10 cellular contexts compared by ENCODE assay signal in genomic region chr1:32393136-32393535, GRCh38. TPM values are rescaled to one million over a fixed set of nuclear protein-coding genes. Genes with fewer than 3 reads are reported as not detected.
DNase-seq lines count a peak whose midpoint lies in the region; ATAC-seq, FAIRE-seq and TF ChIP-seq lines count a peak whose summit lies in the region.
"Had no signal": no experiment of that assay in that cellular context is flagged by ENCODE, and none has a peak within 500 bp of the region (broad histone marks: within the 10 kb centered on the region; RNA-seq: fewer than 3 reads in every experiment).

No MANE protein-coding gene starts in this region.

- H2AFZ ChIP-seq in keratinocyte (ENCODE audit: control insufficient read depth, low read length): no peak overlapping the region

- H3K27ac Mint-ChIP-seq in activated CD4-positive, alpha-beta T cell treated with anti-CD3 and anti-CD28 coated beads for 36 hours: peak overlapping the region; percentile 98
- H3K27ac Mint-ChIP-seq in activated naive CD4-positive, alpha-beta T cell treated with anti-CD3 and anti-CD28 coated beads, Interleukin-2, amount 50 U/mL, for 72 hours: peak overlapping the region; percentile 93 to 100

- peaks cover 19% of the 10 kb centered on the region for H3K4me1 Mint-ChIP-seq in activated CD4-positive, alpha-beta T cell treated with anti-CD3 and anti-CD28 coated beads for 36 hours

- peak; percentile 28 for DNase-seq in activated CD4-positive, alpha-beta T cell treated with anti-CD3 and anti-CD28 coated beads for 36 hours
- no peak for DNase-seq in activated CD4-positive, alpha-beta T cell treated with anti-CD3 and anti-CD28 coated beads, Interleukin-2, amount 50 U/mL, for 1 hour
- no peak for DNase-seq in activated naive CD4-positive, alpha-beta T cell treated with anti-CD3 and anti-CD28 coated beads, Interleukin-2, amount 50 U/mL, for 72 hours (ENCODE audit: low spot score in 2 of 2)
- DNase-seq in keratinocyte (ENCODE audit: low read depth, low spot score) (no peak), suprapubic skin (ENCODE audit: low spot score in 2 of 2) (no peak), DMS53 treated with DMSO at 0.1 percent for 48 hours (lab: John Stamatoyannopoulos, UW; ENCODE audit: unreplicated experiment) (no peak), H4 (ENCODE audit: low spot score) (no peak)

- TF ChIP-seq CTCF in keratinocyte (optimal IDR thresholded peaks at IDR 0.05 in 1 of 3, IDR thresholded peaks at IDR 0.05 in 1 of 3, conservative IDR thresholded peaks at IDR 0.05 in 1 of 3; ENCODE audit: extremely low read depth in 1 of 3, insufficient read depth in 2 of 3, low read length in 3 of 3): no peak
- no peak for TF ChIP-seq CTCF in suprapubic skin (IDR thresholded peaks at IDR 0.05)

- H3K9me3 ChIP-seq in keratinocyte (ENCODE audit: control insufficient read depth, low read depth, low read length) (no peaks in the 10 kb centered on the region), suprapubic skin (no peaks in the 10 kb centered on the region)

- no peaks in the 10 kb centered on the region for H4K20me1 ChIP-seq in keratinocyte (ENCODE audit: control insufficient read depth, extremely low read depth, insufficient read depth, low read length)

- peak overlapping the region; percentile 100 for H3K4me2 ChIP-seq in keratinocyte (ENCODE audit: control insufficient read depth, extremely low read depth, insufficient read depth, low read depth, low read length)

- CTCF ChIA-PET in activated CD4-positive, alpha-beta T cell treated with anti-CD3 and anti-CD28 coated beads for 36 hours (lab: Charles Lee): no interaction called here

- no peaks in the 10 kb centered on the region for H3K9me3 Mint-ChIP-seq in activated CD4-positive, alpha-beta T cell treated with anti-CD3 and anti-CD28 coated beads for 36 hours (ENCODE audit: low read depth)
- no peaks in the 10 kb centered on the region for H3K9me3 Mint-ChIP-seq in activated naive CD4-positive, alpha-beta T cell treated with anti-CD3 and anti-CD28 coated beads, Interleukin-2, amount 50 U/mL, for 72 hours

- H3K9ac ChIP-seq in keratinocyte (ENCODE audit: control insufficient read depth, extremely low read depth, insufficient read depth, low read length): peak overlapping the region; percentile 99

- WGBS in suprapubic skin: 47% methylated on average over 1 of the region's 1 CpG

- peak overlapping the region; percentile 83 for H3K4me3 Mint-ChIP-seq in activated CD4-positive, alpha-beta T cell treated with anti-CD3 and anti-CD28 coated beads for 36 hours

- intact Hi-C loops in activated CD4-positive, alpha-beta T cell treated with anti-CD3 and anti-CD28 coated beads for 36 hours (cut with DNase I, micrococcal nuclease): loop anchor here in 1 of 2 experiments (10.0 kb wide), 1 partner anchor 748 kb away; the partner anchor contains the start of gene PEF1

- FAIRE-seq in keratinocyte (lab: Jason Lieb, UNC): no peak
- FAIRE-seq: colon had no signal

- POLR2A ChIA-PET in activated CD4-positive, alpha-beta T cell treated with anti-CD3 and anti-CD28 coated beads for 36 hours (lab: Charles Lee): interaction anchor here (0.6 kb wide), 1 partner anchor 298 kb away, joined by 3 read pairs; no protein-coding TSS in a partner anchor

- H3K79me2 ChIP-seq in keratinocyte (ENCODE audit: control insufficient read depth, insufficient read depth, low read length): peaks cover 27% of the 10 kb centered on the region

- no peaks in the 10 kb centered on the region for H3K27me3 ChIP-seq in keratinocyte (ENCODE audit: control insufficient read depth, extremely low read depth, insufficient read depth, low read length)
- no peaks in the 10 kb centered on the region for H3K27me3 ChIP-seq in suprapubic skin

- dilution Hi-C loops in keratinocyte (cut with MboI; ENCODE audit: extremely low pct_ligation_motif_present, low sequenced_read_pairs): no loop called here

- no peak for TF ChIP-seq POLR2A in suprapubic skin (IDR thresholded peaks at IDR 0.05)

- peak overlapping the region; percentile 96 for H3K27ac ChIP-seq in keratinocyte (ENCODE audit: control insufficient read depth, insufficient read depth, low read length)
- H3K27ac ChIP-seq in suprapubic skin: no peak overlapping the region

- H3K36me3 Mint-ChIP-seq in activated CD4-positive, alpha-beta T cell treated with anti-CD3 and anti-CD28 coated beads for 36 hours (ENCODE audit: low read depth): peaks cover 2% of the 10 kb centered on the region
- H3K36me3 Mint-ChIP-seq in activated naive CD4-positive, alpha-beta T cell treated with anti-CD3 and anti-CD28 coated beads, Interleukin-2, amount 50 U/mL, for 72 hours: peaks cover 7 to 8% of the 10 kb centered on the region in 2 donors

- TF ChIP-seq EP300 in suprapubic skin (IDR thresholded peaks at IDR 0.05): no peak

- ATAC-seq in activated CD4-positive, alpha-beta T cell treated with anti-CD3 and anti-CD28 coated beads for 36 hours: peak; percentile 4
- peak in 1 of 2 donors; percentile 11 for ATAC-seq in activated naive CD4-positive, alpha-beta T cell treated with anti-CD3 and anti-CD28 coated beads, Interleukin-2, amount 50 U/mL, for 72 hours
- no peak for ATAC-seq in HG02981 (IDR thresholded peaks at IDR 0.05; ENCODE audit: unreplicated experiment)

- H3K4me1 ChIP-seq in keratinocyte (ENCODE audit: control insufficient read depth, extremely low read depth, insufficient read depth, low read length) (peaks cover 9% of the 10 kb centered on the region), suprapubic skin (peaks cover 44% of the 10 kb centered on the region)

- no peaks in the 10 kb centered on the region for H3K27me3 Mint-ChIP-seq in activated CD4-positive, alpha-beta T cell treated with anti-CD3 and anti-CD28 coated beads for 36 hours

- H3K9me1 ChIP-seq in keratinocyte (ENCODE audit: control insufficient read depth, extremely low read depth, insufficient read depth, low read length): no peaks in the 10 kb centered on the region

- H3K36me3 ChIP-seq in keratinocyte (ENCODE audit: control insufficient read depth in 2 of 2, extremely low read depth in 1 of 2, insufficient read depth in 2 of 2, low read length in 2 of 2): peaks cover 13 to 20% of the 10 kb centered on the region in 2 experiments
- peaks cover 35% of the 10 kb centered on the region for H3K36me3 ChIP-seq in suprapubic skin

- H3K4me3 ChIP-seq in keratinocyte (ENCODE audit: control insufficient read depth in 2 of 3, extremely low read depth in 1 of 3, insufficient read depth in 2 of 3, low read depth in 1 of 3, low read length in 3 of 3) (peak overlapping the region; percentile 88 to 98 (median 93)), suprapubic skin (peak overlapping the region; percentile 72)

RNA-seq across cellular contexts. Expression of gene BSDC1, which starts 1.1 kb away (rescaled TPM):
- 10 to 100 TPM; 29.4 to 36.9 TPM for total RNA-seq in activated CD4-positive, alpha-beta T cell treated with anti-CD3 and anti-CD28 coated beads for 36 hours
- 10 to 100 TPM; 41.8 to 53.0 TPM for total RNA-seq in activated naive CD4-positive, alpha-beta T cell treated with anti-CD3 and anti-CD28 coated beads, Interleukin-2, amount 50 U/mL, for 72 hours
- 37.1 to 51.8 TPM (median 38.1 TPM) in 3 replicates for polyA plus RNA-seq in keratinocyte
- polyA plus RNA-seq in keratinocyte (2011; ENCODE audit: low read depth): 22.5 TPM
- 37.9 and 38.0 TPM in 2 replicates for polyA plus RNA-seq in keratinocyte (2011; cell fraction: cytosol; rRNA removed)
- polyA plus RNA-seq in keratinocyte (2011; cell fraction: nucleus; rRNA removed): 70.8 TPM in 2 replicates
- polyA plus RNA-seq in keratinocyte (2012; ENCODE audit: low replicate concordance): 29.6 and 42.9 TPM in 2 replicates
- 26.5 to 30.4 TPM (median 30.3 TPM) in 3 replicates for polyA minus RNA-seq in keratinocyte
- 21.7 TPM for polyA minus RNA-seq in keratinocyte (2011; cell fraction: cytosol; rRNA and poly(A)+ RNA removed)
- 25.7 and 36.5 TPM in 2 replicates for polyA minus RNA-seq in keratinocyte (2011; cell fraction: nucleus; rRNA and poly(A)+ RNA removed)
- 100 to 1,000 TPM in 3 of 4 donors, 10 to 100 TPM in 1; 96.0 to 140 (median 120) TPM for total RNA-seq in suprapubic skin
- total RNA-seq in H4 (2014; rRNA removed; shearing (Covaris generic)): 47.0 and 47.5 TPM in 2 replicates

RNA-seq across cellular contexts. Expression of gene TSSK3, which starts 30.8 kb away (rescaled TPM):
- total RNA-seq in activated CD4-positive, alpha-beta T cell treated with anti-CD3 and anti-CD28 coated beads for 36 hours: 1 to 10 TPM in 1 of 2 experiments, under 1 TPM in 1; 0.76 to 1.6 TPM
- 1 to 10 TPM; 1.2 to 1.7 TPM for total RNA-seq in activated naive CD4-positive, alpha-beta T cell treated with anti-CD3 and anti-CD28 coated beads, Interleukin-2, amount 50 U/mL, for 72 hours
- 0.05 to 0.16 TPM (median 0.14 TPM) in 3 replicates for polyA plus RNA-seq in keratinocyte
- polyA plus RNA-seq in keratinocyte (2011; ENCODE audit: low read depth): not detected
- polyA plus RNA-seq in keratinocyte (2011; cell fraction: cytosol; rRNA removed): not detected in 2 replicates
- 0.31 and 0.48 TPM in 2 replicates for polyA plus RNA-seq in keratinocyte (2011; cell fraction: nucleus; rRNA removed)
- 0.63 TPM in 1 of 2 replicates, not detected in the other for polyA plus RNA-seq in keratinocyte (2012; ENCODE audit: low replicate concordance)
- 0.32 to 1.7 TPM in 2 of 3 replicates, not detected in the other for polyA minus RNA-seq in keratinocyte
- polyA minus RNA-seq in keratinocyte (2011; cell fraction: cytosol; rRNA and poly(A)+ RNA removed): not detected
- polyA minus RNA-seq in keratinocyte (2011; cell fraction: nucleus; rRNA and poly(A)+ RNA removed): not detected in 2 replicates
- total RNA-seq in suprapubic skin: 1 to 10 TPM in 2 of 4 donors, under 1 TPM in 1, not detected in 1; 0.86 to 2.7 (median 1.3) TPM
- 0.08 and 0.90 TPM in 2 replicates for total RNA-seq in H4 (2014; rRNA removed; shearing (Covaris generic))
- total RNA-seq: HT1080 had no signal

RNA-seq across cellular contexts. Expression of gene FAM229A, which starts 30.9 kb away (rescaled TPM):
- 1 to 10 TPM; 3.1 to 3.3 TPM for total RNA-seq in activated CD4-positive, alpha-beta T cell treated with anti-CD3 and anti-CD28 coated beads for 36 hours
- 1 to 10 TPM; 6.7 to 9.7 TPM for total RNA-seq in activated naive CD4-positive, alpha-beta T cell treated with anti-CD3 and anti-CD28 coated beads, Interleukin-2, amount 50 U/mL, for 72 hours
- polyA plus RNA-seq in keratinocyte: 0.50 to 2.4 TPM (median 1.1 TPM) in 3 replicates
- polyA plus RNA-seq in keratinocyte (2011; ENCODE audit: low read depth): 0.60 TPM
- polyA plus RNA-seq in keratinocyte (2011; cell fraction: cytosol; rRNA removed): 0.09 and 0.23 TPM in 2 replicates
- 9.6 and 12.9 TPM in 2 replicates for polyA plus RNA-seq in keratinocyte (2011; cell fraction: nucleus; rRNA removed)
- polyA plus RNA-seq in keratinocyte (2012; ENCODE audit: low replicate concordance): 0.42 and 2.5 TPM in 2 replicates
- polyA minus RNA-seq in keratinocyte: 0.69 to 1.9 TPM (median 1.3 TPM) in 3 replicates
- polyA minus RNA-seq in keratinocyte (2011; cell fraction: cytosol; rRNA and poly(A)+ RNA removed): not detected
- polyA minus RNA-seq in keratinocyte (2011; cell fraction: nucleus; rRNA and poly(A)+ RNA removed): 2.8 and 3.9 TPM in 2 replicates
- total RNA-seq in suprapubic skin: 10 to 100 TPM in 3 of 4 donors, 1 to 10 TPM in 1; 4.4 to 41.8 (median 16.3) TPM
- 0.12 and 0.16 TPM in 2 replicates for total RNA-seq in H4 (2014; rRNA removed; shearing (Covaris generic))

RNA-seq across cellular contexts. Expression of gene MARCKSL1, which starts 57.1 kb away (rescaled TPM):
- 10 to 100 TPM; 27.0 to 29.3 TPM for total RNA-seq in activated CD4-positive, alpha-beta T cell treated with anti-CD3 and anti-CD28 coated beads for 36 hours
- 10 to 100 TPM; 10.6 to 47.0 TPM for total RNA-seq in activated naive CD4-positive, alpha-beta T cell treated with anti-CD3 and anti-CD28 coated beads, Interleukin-2, amount 50 U/mL, for 72 hours
- polyA plus RNA-seq in keratinocyte: 8.5 to 23.8 TPM (median 11.6 TPM) in 3 replicates
- 1.2 TPM for polyA plus RNA-seq in keratinocyte (2011; ENCODE audit: low read depth)
- polyA plus RNA-seq in keratinocyte (2011; cell fraction: cytosol; rRNA removed): 18.6 and 19.8 TPM in 2 replicates
- polyA plus RNA-seq in keratinocyte (2011; cell fraction: nucleus; rRNA removed): 12.5 and 13.9 TPM in 2 replicates
- polyA plus RNA-seq in keratinocyte (2012; ENCODE audit: low replicate concordance): 11.2 and 16.7 TPM in 2 replicates
- polyA minus RNA-seq in keratinocyte: 9.1 to 13.8 TPM (median 12.5 TPM) in 3 replicates
- 6.9 TPM for polyA minus RNA-seq in keratinocyte (2011; cell fraction: cytosol; rRNA and poly(A)+ RNA removed)
- 3.1 and 5.3 TPM in 2 replicates for polyA minus RNA-seq in keratinocyte (2011; cell fraction: nucleus; rRNA and poly(A)+ RNA removed)
- 10 to 100 TPM; 12.8 to 25.1 (median 19.3) TPM for total RNA-seq in suprapubic skin
- total RNA-seq in H4 (2014; rRNA removed; shearing (Covaris generic)): 102 and 133 TPM in 2 replicates
